In the genomic region with DNA sequence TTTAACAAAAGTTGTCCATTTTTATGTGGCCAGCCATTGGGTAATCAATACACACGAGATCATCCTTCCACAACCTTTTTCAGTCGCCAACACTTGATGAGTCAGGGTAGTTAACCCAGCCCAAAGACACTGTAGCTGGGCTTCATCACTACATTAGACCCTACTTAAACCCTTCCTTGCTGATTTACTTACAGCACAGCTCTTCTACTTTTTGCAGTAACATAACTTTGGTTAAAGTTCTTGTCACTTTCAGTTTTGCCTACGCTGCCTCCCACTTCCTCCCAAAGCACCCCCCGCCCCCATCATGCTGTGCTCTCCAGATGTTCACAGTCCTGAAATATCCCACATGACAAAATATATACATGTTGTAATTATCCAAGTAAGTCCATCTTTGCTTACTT, we compare ENCODE assay signal across 8 cellular contexts.
A peak's percentile ranks its signal among the peaks of the same experiment; 100 is the strongest.
DNase-seq lines count a peak whose midpoint lies in the region; ATAC-seq and TF ChIP-seq lines count a peak whose summit lies in the region.

No MANE protein-coding gene starts in this region.

- no peak overlapping the region for H3K4me3 ChIP-seq in RWPE2 (ENCODE audit: severe bottlenecking)
- H3K4me3 ChIP-seq in gastroesophageal sphincter, result no peak overlapping the region
- H3K4me3 ChIP-seq in esophagus squamous epithelium, result no peak overlapping the region

- H3K27me3 ChIP-seq in RWPE2 (ENCODE audit: insufficient read depth, poor library complexity, severe bottlenecking) (no peaks in the 10 kb centered on the region), gastroesophageal sphincter (no peaks in the 10 kb centered on the region), esophagus squamous epithelium (peaks cover 0 to 6% (median 0%) of the 10 kb centered on the region in 4 donors)

- H3K27ac ChIP-seq in RWPE2 (ENCODE audit: poor library complexity, severe bottlenecking), result no peak overlapping the region
- no peak overlapping the region for H3K27ac ChIP-seq in gastroesophageal sphincter
- no peak overlapping the region for H3K27ac ChIP-seq in esophagus squamous epithelium

- H3K36me3 ChIP-seq in RWPE2 (ENCODE audit: low read depth) (no peaks in the 10 kb centered on the region), gastroesophageal sphincter (no peaks in the 10 kb centered on the region), esophagus squamous epithelium (no peaks in the 10 kb centered on the region)

- DNase-seq in GM04504 (ENCODE audit: low read depth) (peak; percentile 24), RWPE2 (ENCODE audit: low spot score) (no peak), islet precursor cell (peak; percentile 62), LoVo (ENCODE audit: low spot score) (no peak), esophagus squamous epithelium (lab: John Stamatoyannopoulos, UW) (no peak)
- DNase-seq in NK-92 treated with Interleukin-12 subunit alpha and Interleukin-12 subunit beta, amount 100 ng/mL, for 24 hours (lab: John Stamatoyannopoulos, UW), result no peak

- H3K9me3 ChIP-seq in RWPE2 (ENCODE audit: severe bottlenecking) (no peaks in the 10 kb centered on the region), gastroesophageal sphincter (no peaks in the 10 kb centered on the region), esophagus squamous epithelium (no peaks in the 10 kb centered on the region)

- H3K4me1 ChIP-seq in RWPE2 (ENCODE audit: insufficient read depth, poor library complexity, severe bottlenecking) (no peaks in the 10 kb centered on the region), gastroesophageal sphincter (peaks cover 2 to 9% (median 3%) of the 10 kb centered on the region in 3 donors), esophagus squamous epithelium (no peaks in the 10 kb centered on the region)

- TF ChIP-seq EP300 in gastroesophageal sphincter (IDR thresholded peaks at IDR 0.05), result no peak

- TF ChIP-seq POLR2A in gastroesophageal sphincter (IDR thresholded peaks at IDR 0.05) (no peak), esophagus squamous epithelium (IDR thresholded peaks at IDR 0.05) (no peak)

- no peak for TF ChIP-seq CTCF in RWPE2 (IDR thresholded peaks at IDR 0.05; ENCODE audit: poor library complexity, severe bottlenecking)
- no peak for TF ChIP-seq CTCF in gastroesophageal sphincter (IDR thresholded peaks at IDR 0.05)
- TF ChIP-seq CTCF in esophagus squamous epithelium (IDR thresholded peaks at IDR 0.05), result no peak

- ATAC-seq in GM21786 (IDR thresholded peaks at IDR 0.05; ENCODE audit: unreplicated experiment), result peak; percentile 87
- ATAC-seq in RWPE2 (ENCODE audit: low read depth), result 0 out of 3 replicates have a peak, but pooled peaks have one; percentile 21
- ATAC-seq in gastroesophageal sphincter, result no peak

- WGBS in gastroesophageal sphincter (ENCODE audit: low coverage in 1 of 2), 2 donors, result 32 to 38% methylated on average over 3 to 4 of the region's 4 CpGs
- 42 to 52% methylated on average over 4 of the region's 4 CpGs for WGBS in esophagus squamous epithelium, 2 donors

- intact Hi-C loops in esophagus squamous epithelium (cut with DNase I), result no loop called here

Comparison
In these comparisons a context has a peak if more than half of its experiments do, and no peak if none do; other contexts are left out.
1. DNase-seq: peak in GM04504 (single experiment) and islet precursor cell (single experiment); none in RWPE2 (single experiment), NK-92 treated with Interleukin-12 subunit alpha and Interleukin-12 subunit beta, amount 100 ng/mL, for 24 hours (single experiment), LoVo (single experiment) and esophagus squamous epithelium (single experiment).